ENCODE assay signal across 2 cellular contexts in genomic region chr3:111080357-111080937, GRCh38.
TF ChIP-seq lines count a peak whose summit lies in the region.

No MANE protein-coding gene starts in this region.

TF ChIP-seq in Ishikawa, 13 proteins besides CTCF, POLR2A, EP300 and RAD21 (continued from another document):
- TF ChIP-seq REST (IDR thresholded peaks at IDR 0.05; ENCODE audit: low read depth) (no peak), YY1 (IDR thresholded peaks at IDR 0.05; ENCODE audit: low read depth) (no peak), NFIC (IDR thresholded peaks at IDR 0.05) (no peak), ZBTB7A (IDR thresholded peaks at IDR 0.05; ENCODE audit: low read depth) (no peak), USF1 (IDR thresholded peaks at IDR 0.05) (no peak), MAX (IDR thresholded peaks at IDR 0.05) (no peak), EGR1 (IDR thresholded peaks at IDR 0.05) (no peak), CREB1 (IDR thresholded peaks at IDR 0.05; ENCODE audit: low read depth) (no peak), TEAD4 (IDR thresholded peaks at IDR 0.05) (no peak), FOXM1 (IDR thresholded peaks at IDR 0.05; ENCODE audit: borderline replicate concordance, low read depth) (no peak), CEBPB (IDR thresholded peaks at IDR 0.05) (no peak)
TF ChIP-seq in Ishikawa: peak in this region for 0.

TF ChIP-seq in K562, 482 proteins besides CTCF, POLR2A, EP300 and RAD21:
- TF ChIP-seq ZBTB40 (IDR thresholded peaks at IDR 0.05) (no peak), ZBTB40 (CRISPR knock-in tag; IDR thresholded peaks at IDR 0.05) (no peak), ZNF408 (CRISPR knock-in tag; IDR thresholded peaks at IDR 0.05; ENCODE audit: low read depth) (no peak), ZNF407 (IDR thresholded peaks at IDR 0.05; ENCODE audit: low read depth) (no peak), KDM4B (IDR thresholded peaks at IDR 0.05; ENCODE audit: borderline replicate concordance in 2 of 2, low read depth in 1 of 2) (no peak), LEF1 (IDR thresholded peaks at IDR 0.05) (no peak), TBP (optimal IDR thresholded peaks at IDR 0.05; ENCODE audit: low read depth, low read length) (no peak), SPI1 (IDR thresholded peaks at IDR 0.05; ENCODE audit: borderline replicate concordance, low read depth, low read length) (no peak), ZKSCAN3 (CRISPR knock-in tag; IDR thresholded peaks at IDR 0.05) (no peak), THAP7 (CRISPR knock-in tag; IDR thresholded peaks at IDR 0.05) (no peak), RBM25 (IDR thresholded peaks at IDR 0.05; ENCODE audit: low read depth, low read length, severe bottlenecking) (no peak), FOS (IDR thresholded peaks at IDR 0.05; ENCODE audit: extremely low read depth, insufficient read length) (no peak), NR4A1 (CRISPR knock-in tag; IDR thresholded peaks at IDR 0.05) (no peak), NR4A1 (tag; IDR thresholded peaks at IDR 0.05) (no peak), ZNF445 (CRISPR knock-in tag; IDR thresholded peaks at IDR 0.05; ENCODE audit: low read depth) (no peak), POLR2G (IDR thresholded peaks at IDR 0.05; ENCODE audit: low read depth, low read length) (no peak), NONO (IDR thresholded peaks at IDR 0.05; ENCODE audit: low read depth in 2 of 2, low read length in 1 of 2) (no peak), CHCHD3 (CRISPR knock-in tag; IDR thresholded peaks at IDR 0.05) (no peak), TFAM (CRISPR knock-in tag; conservative IDR thresholded peaks at IDR 0.05) (no peak)
